Comparison of ENCODE assay signal across 23 cellular contexts in the genomic region with DNA sequence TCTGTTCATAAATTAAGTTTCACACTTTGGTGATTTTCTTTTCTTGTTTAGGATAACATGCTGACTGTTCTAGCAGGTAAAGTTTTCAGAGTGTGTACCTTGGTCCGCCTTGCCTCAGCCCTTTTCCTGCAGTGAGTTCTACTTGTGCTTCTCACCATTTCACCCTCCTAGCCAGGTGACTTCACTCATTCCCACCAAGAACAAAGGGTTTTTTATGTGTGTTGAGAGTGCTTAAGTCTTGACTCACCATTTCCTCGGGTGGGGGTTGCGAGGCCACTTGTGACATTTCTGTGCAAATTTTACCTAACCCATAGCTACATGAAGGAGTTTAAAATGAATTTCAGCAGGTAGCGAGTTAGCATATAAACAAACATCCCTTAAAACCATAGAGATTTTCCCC.
DNase-seq lines count a peak whose midpoint lies in the region; ATAC-seq and TF ChIP-seq lines count a peak whose summit lies in the region.
"Had no signal": no experiment of that assay in that cellular context is flagged by ENCODE, and none has a peak within 500 bp of the region (broad histone marks: within the 10 kb centered on the region; RNA-seq: fewer than 3 reads in every experiment).

No MANE protein-coding gene starts in this region.

- in situ Hi-C loops in SK-MEL-5 (cut with HindIII; ENCODE audit: low pct_unique_long_range_greater_than_20kb, low sequenced_read_pairs) = no loop called here

- peak; percentile 0 for DNase-seq in DMS53 (lab: John Stamatoyannopoulos, UW)
- no peak for DNase-seq in DMS53 treated with DMSO at 0.1 percent for 48 hours (lab: John Stamatoyannopoulos, UW; ENCODE audit: unreplicated experiment)
- peak; percentile 31 for DNase-seq in SK-MEL-5 (ENCODE audit: low read depth, low spot score)
- DNase-seq in fibroblast of pulmonary artery (ENCODE audit: low read depth) = peak; percentile 36
- DNase-seq in retinal pigment epithelial cell (ENCODE audit: low read depth) = peak; percentile 46
- DNase-seq in medulla oblongata (ENCODE audit: extremely low spot score) = no peak
- DNase-seq in stimulated activated naive B cell treated with anti-CD40 and anti-IgM and Interleukin-4, amounts not matched to agents 10 μg/mL and 1 μg/mL and 100 μg/mL, for 72 hours = no peak
- DNase-seq: activated CD4-positive, alpha-beta memory T cell treated with anti-CD3 and anti-CD28 coated beads for 36 hours; activated effector memory CD4-positive, alpha-beta T cell treated with Interleukin-2 at 50 U/mL for 16 hours; activated naive CD8-positive, alpha-beta T cell treated with anti-CD3 and anti-CD28 coated beads, Interleukin-2, amount 10 ng/mL, durations not matched to agents 7 days and 5 days; CD4-positive, alpha-beta memory T cell; effector CD4-positive, alpha-beta T cell; GM23248; left colon; NCI-H1694 treated with DMSO at 0.1 percent for 48 hours; NCI-H526 treated with DMSO at 0.1 percent for 48 hours; psoas muscle; stimulated activated CD4-positive, alpha-beta T cell treated with anti-CD3 and anti-CD28 coated beads, Interleukin-2, amount 100 ng/mL, for 24 hours; substantia nigra; upper lobe of right lung had no signal

- H3K4me3 ChIP-seq in fibroblast of pulmonary artery (replicated peaks; ENCODE audit: low read depth, low read length) (no peak overlapping the region), retinal pigment epithelial cell (ENCODE audit: low read length) (no peak overlapping the region)
- H3K4me3 ChIP-seq: GM23248, psoas muscle, skin epidermis, upper lobe of right lung had no signal

- no peak for TF ChIP-seq CTCF in fibroblast of pulmonary artery (IDR thresholded peaks at IDR 0.05; ENCODE audit: low read length, missing control alignments)
- TF ChIP-seq CTCF in retinal pigment epithelial cell (conservative IDR thresholded peaks at IDR 0.05; ENCODE audit: low read depth, low read length) = no peak

- H3K27ac Mint-ChIP-seq in stimulated activated naive B cell treated with anti-CD40 and anti-IgM and Interleukin-4, amounts not matched to agents 10 μg/mL and 1 μg/mL and 100 μg/mL, for 72 hours = no peak overlapping the region
- H3K27ac Mint-ChIP-seq: activated CD4-positive, alpha-beta memory T cell treated with anti-CD3 and anti-CD28 coated beads for 36 hours; activated naive CD8-positive, alpha-beta T cell treated with anti-CD3 and anti-CD28 coated beads, Interleukin-2, amount 10 ng/mL, durations not matched to agents 7 days and 5 days; CD4-positive, alpha-beta memory T cell had no signal

- H3K27me3 Mint-ChIP-seq in stimulated activated naive B cell treated with anti-CD40 and anti-IgM and Interleukin-4, amounts not matched to agents 10 μg/mL and 1 μg/mL and 100 μg/mL, for 72 hours = peaks cover 0 to 5% of the 10 kb centered on the region in 2 donors
- H3K27me3 Mint-ChIP-seq: activated CD4-positive, alpha-beta memory T cell treated with anti-CD3 and anti-CD28 coated beads for 36 hours; activated naive CD8-positive, alpha-beta T cell treated with anti-CD3 and anti-CD28 coated beads, Interleukin-2, amount 10 ng/mL, durations not matched to agents 7 days and 5 days had no signal

- H3K36me3 Mint-ChIP-seq in stimulated activated naive B cell treated with anti-CD40 and anti-IgM and Interleukin-4, amounts not matched to agents 10 μg/mL and 1 μg/mL and 100 μg/mL, for 72 hours = no peaks in the 10 kb centered on the region
- H3K36me3 Mint-ChIP-seq: activated CD4-positive, alpha-beta memory T cell treated with anti-CD3 and anti-CD28 coated beads for 36 hours; activated naive CD8-positive, alpha-beta T cell treated with anti-CD3 and anti-CD28 coated beads, Interleukin-2, amount 10 ng/mL, durations not matched to agents 7 days and 5 days; CD4-positive, alpha-beta memory T cell had no signal

- H3K4me3 Mint-ChIP-seq in stimulated activated naive B cell treated with anti-CD40 and anti-IgM and Interleukin-4, amounts not matched to agents 10 μg/mL and 1 μg/mL and 100 μg/mL, for 72 hours = no peak overlapping the region
- H3K4me3 Mint-ChIP-seq: activated CD4-positive, alpha-beta memory T cell treated with anti-CD3 and anti-CD28 coated beads for 36 hours; activated naive CD8-positive, alpha-beta T cell treated with anti-CD3 and anti-CD28 coated beads, Interleukin-2, amount 10 ng/mL, durations not matched to agents 7 days and 5 days; CD4-positive, alpha-beta memory T cell had no signal

- H3K4me1 Mint-ChIP-seq in stimulated activated naive B cell treated with anti-CD40 and anti-IgM and Interleukin-4, amounts not matched to agents 10 μg/mL and 1 μg/mL and 100 μg/mL, for 72 hours = no peaks in the 10 kb centered on the region
- H3K4me1 Mint-ChIP-seq: activated naive CD8-positive, alpha-beta T cell treated with anti-CD3 and anti-CD28 coated beads, Interleukin-2, amount 10 ng/mL, durations not matched to agents 7 days and 5 days; CD4-positive, alpha-beta memory T cell had no signal

- ATAC-seq in esophagus mucosa = no peak
- ATAC-seq in stimulated activated naive B cell treated with anti-CD40 and anti-IgM and Interleukin-4, amounts not matched to agents 10 μg/mL and 1 μg/mL and 100 μg/mL, for 72 hours (replicated peaks) = no peak
- ATAC-seq: activated CD4-positive, CD25-positive, alpha-beta regulatory T cell treated with anti-CD3 and anti-CD28 coated beads, Interleukin-2, amount 50 U/mL, for 24 hours; psoas muscle; upper lobe of right lung had no signal

- no peaks in the 10 kb centered on the region for H3K9me3 Mint-ChIP-seq in stimulated activated naive B cell treated with anti-CD40 and anti-IgM and Interleukin-4, amounts not matched to agents 10 μg/mL and 1 μg/mL and 100 μg/mL, for 72 hours
- H3K9me3 Mint-ChIP-seq: activated CD4-positive, alpha-beta memory T cell treated with anti-CD3 and anti-CD28 coated beads for 36 hours; activated naive CD8-positive, alpha-beta T cell treated with anti-CD3 and anti-CD28 coated beads, Interleukin-2, amount 10 ng/mL, durations not matched to agents 7 days and 5 days had no signal

Comparison
In these comparisons a context has a peak if more than half of its experiments do, and no peak if none do; other contexts are left out.
1. DNase-seq: peak in DMS53 (single experiment), SK-MEL-5 (single experiment), fibroblast of pulmonary artery (single experiment) and retinal pigment epithelial cell (single experiment); none in DMS53 treated with DMSO at 0.1 percent for 48 hours (single experiment), medulla oblongata (single experiment) and stimulated activated naive B cell treated with anti-CD40 and anti-IgM and Interleukin-4, amounts not matched to agents 10 μg/mL and 1 μg/mL and 100 μg/mL, for 72 hours (single experiment).